8 cellular contexts compared by ENCODE assay signal in the genomic region with DNA sequence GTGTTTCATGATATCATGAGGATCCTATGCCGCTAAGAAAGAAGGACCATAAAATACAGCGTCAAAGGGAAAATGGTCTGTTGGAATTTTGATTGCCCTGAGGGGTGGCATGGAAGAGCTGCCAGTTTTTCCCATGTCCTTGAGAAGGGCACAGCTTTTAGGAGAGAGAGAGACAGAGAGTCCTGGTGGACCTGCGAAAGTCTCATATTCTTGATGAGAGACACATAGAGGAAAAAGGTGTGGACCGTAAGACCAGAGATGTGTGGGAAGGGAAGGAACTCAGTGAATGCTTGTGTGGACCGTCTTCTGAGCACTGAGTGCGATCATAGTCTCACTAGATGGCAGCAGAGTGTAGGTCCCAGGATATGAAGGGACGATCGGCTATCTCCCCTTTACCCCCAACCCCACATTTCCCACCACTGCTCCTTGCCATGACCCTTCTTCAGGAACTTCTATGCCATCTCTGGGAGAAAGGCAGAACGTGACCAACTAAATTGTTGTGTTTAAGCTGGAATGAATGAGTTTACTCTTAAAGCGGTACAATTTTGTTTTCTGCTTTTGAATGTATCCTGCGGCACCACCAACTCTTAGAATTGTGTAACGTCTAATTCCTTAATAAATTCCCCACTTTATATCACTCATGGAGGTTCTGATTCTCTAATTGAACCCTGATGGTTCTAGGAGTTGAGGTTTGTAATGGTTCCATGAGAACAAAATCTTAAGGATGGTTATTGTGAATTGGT.
A peak's percentile ranks its signal among the peaks of the same experiment; 100 is the strongest.
DNase-seq lines count a peak whose midpoint lies in the region; TF ChIP-seq lines count a peak whose summit lies in the region.

No MANE protein-coding gene starts in this region.

- in situ Hi-C loops in HAP-1 (cut with MboI; ENCODE audit: low sequenced_read_pairs) = no loop called here

- H3K4me3 Mint-ChIP-seq in type B pancreatic cell = no peak overlapping the region
- no peak overlapping the region for H3K4me3 Mint-ChIP-seq in activated T-helper 2 cell treated with anti-CD3 and anti-CD28 coated beads, Interferon-gamma antibody, Interleukin-2, Interleukin-4, amounts not matched to agents 10 μg/mL and 5 μg/mL and 100 μg/mL, durations not matched to agents 14 hours and 24 hours and 36 hours (ENCODE audit: low read depth)

- intact Hi-C loops in activated T-helper 2 cell treated with anti-CD3 and anti-CD28 coated beads, Interferon-gamma antibody, Interleukin-2, Interleukin-4, amounts not matched to agents 10 μg/mL and 5 μg/mL and 100 μg/mL, durations not matched to agents 14 hours and 24 hours and 36 hours (cut with micrococcal nuclease) = loop anchor here (1.0 kb wide), 1 partner anchor 522 kb away; no protein-coding TSS in a partner anchor

- no peaks in the 10 kb centered on the region for H3K9me3 ChIP-seq in HAP-1

- peaks cover 23% of the 10 kb centered on the region for H3K27me3 Mint-ChIP-seq in type B pancreatic cell
- peaks cover 27% of the 10 kb centered on the region for H3K27me3 Mint-ChIP-seq in activated T-helper 2 cell treated with anti-CD3 and anti-CD28 coated beads, Interferon-gamma antibody, Interleukin-2, Interleukin-4, amounts not matched to agents 10 μg/mL and 5 μg/mL and 100 μg/mL, durations not matched to agents 14 hours and 24 hours and 36 hours (ENCODE audit: low read depth)

- no peaks in the 10 kb centered on the region for H3K27me3 ChIP-seq in HAP-1 (ENCODE audit: low read depth)

- no peaks in the 10 kb centered on the region for H3K36me3 Mint-ChIP-seq in type B pancreatic cell
- no peaks in the 10 kb centered on the region for H3K36me3 Mint-ChIP-seq in activated T-helper 2 cell treated with anti-CD3 and anti-CD28 coated beads, Interferon-gamma antibody, Interleukin-2, Interleukin-4, amounts not matched to agents 10 μg/mL and 5 μg/mL and 100 μg/mL, durations not matched to agents 14 hours and 24 hours and 36 hours (ENCODE audit: low read depth)

- H3K36me3 ChIP-seq in HAP-1 (replicated peaks) = no peaks in the 10 kb centered on the region

- no peaks in the 10 kb centered on the region for H3K4me1 Mint-ChIP-seq in type B pancreatic cell (ENCODE audit: unreplicated experiment)
- H3K4me1 Mint-ChIP-seq in activated T-helper 2 cell treated with anti-CD3 and anti-CD28 coated beads, Interferon-gamma antibody, Interleukin-2, Interleukin-4, amounts not matched to agents 10 μg/mL and 5 μg/mL and 100 μg/mL, durations not matched to agents 14 hours and 24 hours and 36 hours (ENCODE audit: low read depth) = peaks cover 6% of the 10 kb centered on the region

- H3K27ac Mint-ChIP-seq in type B pancreatic cell = no peak overlapping the region
- no peak overlapping the region for H3K27ac Mint-ChIP-seq in activated T-helper 2 cell treated with anti-CD3 and anti-CD28 coated beads, Interferon-gamma antibody, Interleukin-2, Interleukin-4, amounts not matched to agents 10 μg/mL and 5 μg/mL and 100 μg/mL, durations not matched to agents 14 hours and 24 hours and 36 hours

- TF ChIP-seq CTCF in type B pancreatic cell (conservative IDR thresholded peaks at IDR 0.05) = peak; percentile 77

- no peaks in the 10 kb centered on the region for H3K9me3 Mint-ChIP-seq in type B pancreatic cell
- no peaks in the 10 kb centered on the region for H3K9me3 Mint-ChIP-seq in activated T-helper 2 cell treated with anti-CD3 and anti-CD28 coated beads, Interferon-gamma antibody, Interleukin-2, Interleukin-4, amounts not matched to agents 10 μg/mL and 5 μg/mL and 100 μg/mL, durations not matched to agents 14 hours and 24 hours and 36 hours

- peak; percentile 11 for DNase-seq in stimulated activated CD4-positive, alpha-beta T cell treated with anti-CD3 and anti-CD28 coated beads, Interleukin-15, amount 100 ng/mL, for 24 hours
- DNase-seq in stimulated activated CD4-positive, alpha-beta T cell treated with anti-CD3 and anti-CD28 coated beads, Interleukin-4, amount 100 ng/mL, for 4 hours = no peak
- DNase-seq in HAP-1 (ENCODE audit: low spot score in 2 of 2) (peak; percentile 78 to 79), NCI-H1930 (lab: John Stamatoyannopoulos, UW) (peak; percentile 5 to 24), amniotic epithelial cell (ENCODE audit: low read depth) (peak; percentile 21), islet precursor cell (peak; percentile 72), type B pancreatic cell (ENCODE audit: extremely low spot score, unreplicated experiment) (no peak)
- DNase-seq in activated T-helper 2 cell treated with anti-CD3 and anti-CD28 coated beads, Interferon-gamma antibody, Interleukin-2, Interleukin-4, amounts not matched to agents 10 μg/mL and 5 μg/mL and 100 μg/mL, durations not matched to agents 14 hours and 24 hours and 36 hours (ENCODE audit: low spot score) = no peak

- no peak overlapping the region for H3K4me3 ChIP-seq in HAP-1

- H3K4me1 ChIP-seq in HAP-1 = peaks cover 39% of the 10 kb centered on the region

Comparison
In these comparisons a context has a peak if more than half of its experiments do, and no peak if none do; other contexts are left out.
1. DNase-seq: peak in stimulated activated CD4-positive, alpha-beta T cell treated with anti-CD3 and anti-CD28 coated beads, Interleukin-15, amount 100 ng/mL, for 24 hours (single experiment), HAP-1 (2 of 2), NCI-H1930 (2 of 2), amniotic epithelial cell (single experiment) and islet precursor cell (single experiment); none in stimulated activated CD4-positive, alpha-beta T cell treated with anti-CD3 and anti-CD28 coated beads, Interleukin-4, amount 100 ng/mL, for 4 hours (0 of 2), type B pancreatic cell (single experiment) and activated T-helper 2 cell treated with anti-CD3 and anti-CD28 coated beads, Interferon-gamma antibody, Interleukin-2, Interleukin-4, amounts not matched to agents 10 μg/mL and 5 μg/mL and 100 μg/mL, durations not matched to agents 14 hours and 24 hours and 36 hours (single experiment).